In genomic region chr6:143529095-143529494, GRCh38 we compare ENCODE assay signal across 9 cellular contexts. TPM values are rescaled to one million over a fixed set of nuclear protein-coding genes. Genes with fewer than 3 reads are reported as not detected.
DNase-seq lines count a peak whose midpoint lies in the region; ATAC-seq and TF ChIP-seq lines count a peak whose summit lies in the region.
"Had no signal": no experiment of that assay in that cellular context is flagged by ENCODE, and none has a peak within 500 bp of the region (broad histone marks: within the 10 kb centered on the region; RNA-seq: fewer than 3 reads in every experiment).

No MANE protein-coding gene starts in this region.

- no TSS peak for BruUV-seq in PC-3 (replicated peaks; lab: Mats Ljungman, UMichigan)
- BruUV-seq in MCF 10A (replicated peaks; lab: Mats Ljungman, UMichigan) = no TSS peak

- H3K27ac ChIP-seq in PC-3 (ENCODE audit: low read length) (no peak overlapping the region), foreskin keratinocyte (no peak overlapping the region)

- H2AFZ ChIP-seq in PC-3 (ENCODE audit: low read length) = no peak overlapping the region

- H3K4me3 ChIP-seq in AG10803 (ENCODE audit: low read length) = no peak overlapping the region
- H3K4me3 ChIP-seq in GM12865 (ENCODE audit: low read depth, low read length) = no peak overlapping the region
- H3K4me3 ChIP-seq in PC-3 (ENCODE audit: low read length) = no peak overlapping the region

- no peaks in the 10 kb centered on the region for H3K9me3 Mint-ChIP-seq in MCF 10A (ENCODE audit: unreplicated experiment)

- H3K27me3 Mint-ChIP-seq in MCF 10A (ENCODE audit: insufficient read depth, unreplicated experiment) = no peaks in the 10 kb centered on the region

- H3K4me1 Mint-ChIP-seq in MCF 10A (ENCODE audit: insufficient read depth, unreplicated experiment) = no peaks in the 10 kb centered on the region

- H3K36me3 ChIP-seq in PC-3 (ENCODE audit: low read depth, low read length) = no peaks in the 10 kb centered on the region

- intact Hi-C loops in PC-3 (cut with micrococcal nuclease) (no loop called here), MCF 10A (cut with micrococcal nuclease) (no loop called here)

- peak; percentile 50; the same call in 1 of the 2 replicates for ATAC-seq in PC-3
- ATAC-seq in foreskin keratinocyte = no peak
- ATAC-seq in GM19452 (IDR thresholded peaks at IDR 0.05; ENCODE audit: unreplicated experiment) = no peak

- H3K9ac ChIP-seq in PC-3 (ENCODE audit: low read length) = no peak overlapping the region

- CTCF ChIA-PET in PC-3 (lab: Charles Lee) (no interaction called here), GM10248 (lab: Yijun Ruan, JAX) (interaction anchor here (1.1 to 3.7 kb wide), 4 partner anchors 9 to 16 kb away, joined by 3 to 11 read pairs (median 6); no protein-coding TSS in a partner anchor), MCF 10A (lab: Yijun Ruan, JAX) (interaction anchor here (1.2 kb wide), 1 partner anchor 16 kb away, joined by 4 read pairs; no protein-coding TSS in a partner anchor)

- H3K9me3 ChIP-seq in PC-3 (ENCODE audit: low read length) = no peaks in the 10 kb centered on the region

- no peak overlapping the region for H3K4me2 ChIP-seq in PC-3 (ENCODE audit: low read length)

- no peaks in the 10 kb centered on the region for H4K20me1 ChIP-seq in PC-3 (ENCODE audit: low read length)

- POLR2A ChIA-PET in PC-3 (lab: Charles Lee; ENCODE audit: unreplicated experiment) = no interaction called here
- POLR2A ChIA-PET in GM10248 (lab: Yijun Ruan, JAX) = no interaction called here
- POLR2A ChIA-PET in MCF 10A (lab: Yijun Ruan, JAX) = no interaction called here

- no peaks in the 10 kb centered on the region for H3K36me3 Mint-ChIP-seq in MCF 10A (ENCODE audit: insufficient read depth, unreplicated experiment)

- H3K9me2 ChIP-seq in PC-3 (replicated peaks; ENCODE audit: low read length) = no peaks in the 10 kb centered on the region

- peak; percentile 17 for DNase-seq in AG10803 (ENCODE audit: low read depth)
- DNase-seq in GM12865 (ENCODE audit: low read depth) = peak; percentile 17
- DNase-seq in PC-3 = peak; percentile 7
- no peak for DNase-seq in foreskin keratinocyte
- no peak for DNase-seq in GM10248 (ENCODE audit: extremely low spot score)
- no peak for DNase-seq in MV-4-11 (lab: John Stamatoyannopoulos, UW)
- no peak for DNase-seq in MCF 10A (ENCODE audit: unreplicated experiment)
- DNase-seq: NCI-H1417 had no signal

- H3K27ac Mint-ChIP-seq in MCF 10A (ENCODE audit: low read depth, unreplicated experiment) = no peak overlapping the region

- H3K27me3 ChIP-seq in PC-3 (ENCODE audit: low read length) (no peaks in the 10 kb centered on the region), foreskin keratinocyte (peaks cover 12% of the 10 kb centered on the region)

- no peaks in the 10 kb centered on the region for H3K4me1 ChIP-seq in PC-3 (ENCODE audit: insufficient read depth, low read length)
- H3K4me1 ChIP-seq in foreskin keratinocyte = no peaks in the 10 kb centered on the region

- H3K79me2 ChIP-seq in PC-3 (ENCODE audit: low read length) = no peaks in the 10 kb centered on the region

- H3K4me3 Mint-ChIP-seq in MCF 10A (ENCODE audit: unreplicated experiment) = no peak overlapping the region

- H3F3A ChIP-seq in PC-3 (ENCODE audit: low read length, unreplicated experiment) = no peaks in the 10 kb centered on the region

- TF ChIP-seq CTCF in AG10803 (conservative IDR thresholded peaks at IDR 0.05; ENCODE audit: low read length) (peak; percentile 20), GM12865 (IDR thresholded peaks at IDR 0.05; ENCODE audit: insufficient read depth, low read depth, low read length, missing control alignments) (no peak), PC-3 (conservative IDR thresholded peaks at IDR 0.05; ENCODE audit: low read depth, low read length) (peak; percentile 17; the same call in 1 of the 2 replicates), foreskin keratinocyte (conservative IDR thresholded peaks at IDR 0.05) (peak; percentile 37), GM10248 (IDR thresholded peaks at IDR 0.05; ENCODE audit: control extremely low read depth, extremely low read depth, low read depth, missing control alignments) (no peak), MCF 10A (IDR thresholded peaks at IDR 0.05; ENCODE audit: unreplicated experiment) (no peak)

RNA-seq across cellular contexts. Expression of gene FUCA2, which starts 17.6 kb away (rescaled TPM):
- 49.9 and 52.8 TPM in 2 replicates for total RNA-seq in PC-3 (2014; rRNA removed)
- 18.8 and 20.1 TPM in 2 replicates for total RNA-seq in foreskin keratinocyte
- polyA plus RNA-seq in foreskin keratinocyte = 15.2 and 19.0 TPM in 2 replicates
- total RNA-seq in MCF 10A (2022) = 54.8 and 62.2 TPM in 2 replicates

Comparison
In these comparisons a context has a peak if more than half of its experiments do, and no peak if none do; other contexts are left out.
1. DNase-seq: peak in AG10803 (single experiment), GM12865 (single experiment) and PC-3 (single experiment); none in foreskin keratinocyte (0 of 2), GM10248 (single experiment), MV-4-11 (single experiment) and MCF 10A (single experiment).
2. CTCF ChIP-seq: peak in AG10803 (single experiment), PC-3 (single experiment) and foreskin keratinocyte (single experiment); none in GM12865 (single experiment), GM10248 (single experiment) and MCF 10A (single experiment).